ENCODE assay signal across 1 cellular context in the genomic region with DNA sequence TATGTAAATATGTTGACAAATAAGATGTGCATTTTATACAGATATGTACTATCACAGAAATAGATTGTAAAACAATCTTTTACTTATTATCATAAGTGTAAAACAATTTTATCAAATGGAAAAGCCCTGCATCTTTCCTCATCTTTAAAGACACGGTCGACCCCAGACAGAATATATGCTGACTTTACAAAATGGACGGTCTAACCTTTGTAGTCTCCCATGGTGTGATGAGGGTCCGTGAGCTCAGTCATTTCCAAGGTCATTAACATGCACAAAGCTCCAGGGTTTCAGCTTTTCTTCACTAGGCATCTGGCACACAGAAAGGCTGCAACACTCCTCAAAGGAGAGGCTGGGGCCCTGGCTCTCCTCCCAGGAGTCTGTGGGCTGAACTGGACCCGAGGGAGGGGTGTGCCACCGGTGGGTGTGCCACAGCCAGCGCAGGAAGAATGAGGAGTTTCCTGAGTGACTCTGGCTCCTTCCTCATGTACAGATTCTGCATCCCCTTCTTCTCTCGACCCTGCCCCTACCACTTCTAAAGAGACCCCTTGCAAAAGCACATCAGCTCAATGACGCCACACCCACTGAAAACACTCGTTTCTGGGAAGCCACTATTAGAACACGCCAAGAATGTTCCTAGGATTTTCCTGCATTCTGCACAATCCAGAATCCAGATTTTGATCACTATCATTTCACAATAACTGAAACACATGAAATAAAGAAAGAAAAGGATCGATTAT.
TF ChIP-seq lines count a peak whose summit lies in the region.

No MANE protein-coding gene starts in this region.

TF ChIP-seq in HCT116, 20 proteins besides CTCF, POLR2A, EP300 and RAD21 (continued from another document):
- TF ChIP-seq, protein P1, sequence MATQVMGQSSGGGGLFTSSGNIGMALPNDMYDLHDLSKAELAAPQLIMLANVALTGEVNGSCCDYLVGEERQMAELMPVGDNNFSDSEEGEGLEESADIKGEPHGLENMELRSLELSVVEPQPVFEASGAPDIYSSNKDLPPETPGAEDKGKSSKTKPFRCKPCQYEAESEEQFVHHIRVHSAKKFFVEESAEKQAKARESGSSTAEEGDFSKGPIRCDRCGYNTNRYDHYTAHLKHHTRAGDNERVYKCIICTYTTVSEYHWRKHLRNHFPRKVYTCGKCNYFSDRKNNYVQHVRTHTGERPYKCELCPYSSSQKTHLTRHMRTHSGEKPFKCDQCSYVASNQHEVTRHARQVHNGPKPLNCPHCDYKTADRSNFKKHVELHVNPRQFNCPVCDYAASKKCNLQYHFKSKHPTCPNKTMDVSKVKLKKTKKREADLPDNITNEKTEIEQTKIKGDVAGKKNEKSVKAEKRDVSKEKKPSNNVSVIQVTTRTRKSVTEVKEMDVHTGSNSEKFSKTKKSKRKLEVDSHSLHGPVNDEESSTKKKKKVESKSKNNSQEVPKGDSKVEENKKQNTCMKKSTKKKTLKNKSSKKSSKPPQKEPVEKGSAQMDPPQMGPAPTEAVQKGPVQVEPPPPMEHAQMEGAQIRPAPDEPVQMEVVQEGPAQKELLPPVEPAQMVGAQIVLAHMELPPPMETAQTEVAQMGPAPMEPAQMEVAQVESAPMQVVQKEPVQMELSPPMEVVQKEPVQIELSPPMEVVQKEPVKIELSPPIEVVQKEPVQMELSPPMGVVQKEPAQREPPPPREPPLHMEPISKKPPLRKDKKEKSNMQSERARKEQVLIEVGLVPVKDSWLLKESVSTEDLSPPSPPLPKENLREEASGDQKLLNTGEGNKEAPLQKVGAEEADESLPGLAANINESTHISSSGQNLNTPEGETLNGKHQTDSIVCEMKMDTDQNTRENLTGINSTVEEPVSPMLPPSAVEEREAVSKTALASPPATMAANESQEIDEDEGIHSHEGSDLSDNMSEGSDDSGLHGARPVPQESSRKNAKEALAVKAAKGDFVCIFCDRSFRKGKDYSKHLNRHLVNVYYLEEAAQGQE (IDR thresholded peaks at IDR 0.05; ENCODE audit: low read depth): no peak
- TF ChIP-seq YY1 (IDR thresholded peaks at IDR 0.05; ENCODE audit: extremely low read depth, insufficient replicate concordance, low read depth, low read length): no peak
- TF ChIP-seq ELF1 (IDR thresholded peaks at IDR 0.05; ENCODE audit: borderline replicate concordance, low read depth): no peak
- no peak for TF ChIP-seq SP1 (IDR thresholded peaks at IDR 0.05; ENCODE audit: low read depth)
- TF ChIP-seq, protein P2, sequence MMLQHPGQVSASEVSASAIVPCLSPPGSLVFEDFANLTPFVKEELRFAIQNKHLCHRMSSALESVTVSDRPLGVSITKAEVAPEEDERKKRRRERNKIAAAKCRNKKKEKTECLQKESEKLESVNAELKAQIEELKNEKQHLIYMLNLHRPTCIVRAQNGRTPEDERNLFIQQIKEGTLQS (IDR thresholded peaks at IDR 0.05): no peak
- TF ChIP-seq, protein P3, sequence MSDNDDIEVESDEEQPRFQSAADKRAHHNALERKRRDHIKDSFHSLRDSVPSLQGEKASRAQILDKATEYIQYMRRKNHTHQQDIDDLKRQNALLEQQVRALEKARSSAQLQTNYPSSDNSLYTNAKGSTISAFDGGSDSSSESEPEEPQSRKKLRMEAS (IDR thresholded peaks at IDR 0.05): no peak
- TF ChIP-seq EZH2phosphoT487 (IDR thresholded peaks at IDR 0.05; ENCODE audit: borderline replicate concordance): no peak
- TF ChIP-seq EGR1 (IDR thresholded peaks at IDR 0.05; ENCODE audit: low read depth): no peak
- no peak for TF ChIP-seq FOSL1 (IDR thresholded peaks at IDR 0.05; ENCODE audit: low read depth)
